Comparison of ENCODE assay signal across 13 cellular contexts in genomic region chr12:50862316-50862715, GRCh38. TPM values are rescaled to one million over a fixed set of nuclear protein-coding genes. Genes with fewer than 3 reads are reported as not detected.
DNase-seq lines count a peak whose midpoint lies in the region; ATAC-seq and TF ChIP-seq lines count a peak whose summit lies in the region.
"Had no signal": no experiment of that assay in that cellular context is flagged by ENCODE, and none has a peak within 500 bp of the region (broad histone marks: within the 10 kb centered on the region; RNA-seq: fewer than 3 reads in every experiment).

No MANE protein-coding gene starts in this region.

- POLR2A ChIA-PET in Panc1 (lab: Charles Lee), result interaction anchor here (0.7 kb wide), 2 partner anchors 10 to 246 kb away, joined by 3 to 9 read pairs; no protein-coding TSS in a partner anchor

- no peaks in the 10 kb centered on the region for H3K27me3 ChIP-seq in Panc1 (ENCODE audit: control insufficient read depth, insufficient read depth, low read length)

- BruUV-seq in Panc1 (replicated peaks; lab: Mats Ljungman, UMichigan), result no TSS peak

- no peak for TF ChIP-seq CTCF in Panc1 (IDR thresholded peaks at IDR 0.05)
- TF ChIP-seq CTCF in GM20000 (IDR thresholded peaks at IDR 0.05; ENCODE audit: extremely low read depth, missing control alignments), result no peak

- H3K9me3 ChIP-seq in Panc1 (ENCODE audit: control insufficient read depth, insufficient read depth, low read depth, low read length), result no peaks in the 10 kb centered on the region
- H3K9me3 ChIP-seq: thoracic aorta had no signal

- intact Hi-C loops in Panc1 (cut with micrococcal nuclease; ENCODE audit: unreplicated experiment), result no loop called here

- H3K36me3 ChIP-seq in Panc1 (ENCODE audit: control insufficient read depth, insufficient read depth, low read length), result no peaks in the 10 kb centered on the region
- H3K36me3 ChIP-seq: thoracic aorta had no signal

- DNase-seq in H4 (ENCODE audit: low spot score), result peak; percentile 62
- peak; percentile 8 for DNase-seq in Panc1 (ENCODE audit: low read depth, low spot score)
- DNase-seq in skeletal muscle cell (ENCODE audit: low read depth), result peak; percentile 20
- no peak for DNase-seq in GM20000 (ENCODE audit: low spot score)
- no peak for DNase-seq in putamen (ENCODE audit: low spot score)
- DNase-seq in T-helper 9 cell, result no peak
- DNase-seq: endodermal cell, Kasumi-1, SHP77 had no signal

- H3K4me1 ChIP-seq in Panc1 (ENCODE audit: control insufficient read depth, insufficient read depth, low read length), result no peaks in the 10 kb centered on the region

- no peak overlapping the region for H3K4me3 ChIP-seq in Panc1 (ENCODE audit: low read depth in 2 of 2, low read length in 2 of 2)
- H3K4me3 ChIP-seq in skeletal muscle cell (ENCODE audit: low read depth, low read length), result no peak overlapping the region
- H3K4me3 ChIP-seq: thoracic aorta had no signal

- in situ Hi-C loops in Panc1 (cut with HindIII; ENCODE audit: low pct_unique_long_range_greater_than_20kb, low sequenced_read_pairs), result no loop called here

- no peak overlapping the region for H3K27ac ChIP-seq in Panc1 (ENCODE audit: low read length)
- H3K27ac ChIP-seq: thoracic aorta had no signal

- CTCF ChIA-PET in Panc1 (lab: Charles Lee), result no interaction called here

- ATAC-seq in Panc1 (no peak), esophagus mucosa (peak; percentile 89), GM18502 (IDR thresholded peaks at IDR 0.05; ENCODE audit: poor library complexity, unreplicated experiment) (no peak)
- ATAC-seq: sciatic nerve had no signal

RNA-seq across cellular contexts. Expression of gene TMPRSS12, which starts 19.6 kb away (rescaled TPM):
- not detected in 2 replicates for total RNA-seq in H4 (2014; rRNA removed; shearing (Covaris generic))
- total RNA-seq in Panc1 (2021; ENCODE audit: unreplicated experiment), result not detected
- not detected for polyA plus RNA-seq in Panc1 (2012; ENCODE audit: insufficient read length)
- not detected for total RNA-seq in esophagus mucosa
- total RNA-seq: endodermal cell, sciatic nerve, thoracic aorta had no signal

Comparison
In these comparisons a context has a peak if more than half of its experiments do, and no peak if none do; other contexts are left out.
1. DNase-seq: peak in H4 (single experiment), Panc1 (single experiment) and skeletal muscle cell (single experiment); none in GM20000 (single experiment), putamen (single experiment) and T-helper 9 cell (single experiment).